In genomic region chr19:12095111-12095790, GRCh38 we compare ENCODE assay signal across 33 cellular contexts. TPM values are rescaled to one million over a fixed set of nuclear protein-coding genes. Genes with fewer than 3 reads are reported as not detected.
A peak's percentile ranks its signal among the peaks of the same experiment; 100 is the strongest.
DNase-seq lines count a peak whose midpoint lies in the region; ATAC-seq and TF ChIP-seq lines count a peak whose summit lies in the region.
"Had no signal": no experiment of that assay in that cellular context is flagged by ENCODE, and none has a peak within 500 bp of the region (broad histone marks: within the 10 kb centered on the region; RNA-seq: fewer than 3 reads in every experiment).

No MANE protein-coding gene starts in this region.

- H2BK5ac ChIP-seq in IMR-90 (ENCODE audit: low read depth, low read length, poor library complexity, severe bottlenecking), result peak overlapping the region; percentile 30

- H3K27me3 ChIP-seq in IMR-90 (ENCODE audit: control insufficient read depth, insufficient read depth, low read length), result no peaks in the 10 kb centered on the region
- H3K27me3 ChIP-seq: breast epithelium, tibial nerve had no signal

- dilution Hi-C loops in IMR-90 (cut with HindIII; ENCODE audit: low sequenced_read_pairs, unreplicated experiment), result no loop called here

- no peak overlapping the region for H4K5ac ChIP-seq in IMR-90 (ENCODE audit: low read depth, low read length)

- no peaks in the 10 kb centered on the region for H4K20me1 ChIP-seq in IMR-90 (ENCODE audit: insufficient read depth, low read length)

- H3K9ac ChIP-seq in IMR-90 (ENCODE audit: low read depth, low read length), result no peak overlapping the region

- no peak overlapping the region for H3K14ac ChIP-seq in IMR-90 (replicated peaks; ENCODE audit: low read depth, low read length)

- no peak overlapping the region for H3K56ac ChIP-seq in IMR-90 (ENCODE audit: extremely low read depth, insufficient read depth, low read length)

- H4K8ac ChIP-seq in IMR-90 (ENCODE audit: low read depth in 2 of 2, low read length in 2 of 2), result no peak overlapping the region

- no peak overlapping the region for H3K27ac ChIP-seq in IMR-90 (ENCODE audit: insufficient read depth, low read length)
- H3K27ac ChIP-seq: A549, breast epithelium, coronary artery, HL-60, SK-N-MC, tibial nerve had no signal

- 0 out of 2 replicates have a peak, but pooled peaks cover 2% of the 10 kb centered on the region for H3K4me1 ChIP-seq in IMR-90 (ENCODE audit: control insufficient read depth, insufficient read depth, low read length)
- H3K4me1 ChIP-seq: A549, breast epithelium had no signal

- H3K4ac ChIP-seq in IMR-90 (ENCODE audit: low read depth, low read length), result no peak overlapping the region

- no CpG with 5 or more reads among the region's 4 CpGs for WGBS in IMR-90 (ENCODE audit: extremely low coverage in 2 of 2, insufficient read length in 1 of 2), 2 experiments

- intact Hi-C loops in IMR-90 (cut with micrococcal nuclease), result no loop called here

- no peak overlapping the region for H2AK9ac ChIP-seq in IMR-90 (replicated peaks; ENCODE audit: low read depth, low read length, poor library complexity)

- POLR2A ChIA-PET in IMR-90 (lab: Charles Lee; ENCODE audit: unreplicated experiment), result no interaction called here

- no peak for TF ChIP-seq POLR2A in IMR-90 (IDR thresholded peaks at IDR 0.05; ENCODE audit: low read depth, low read length)

- peaks cover 14 to 25% of the 10 kb centered on the region in 2 experiments for H3K79me1 ChIP-seq in IMR-90 (ENCODE audit: low read depth in 1 of 2, low read length in 2 of 2)

- H3K9me1 ChIP-seq in IMR-90 (ENCODE audit: insufficient read depth, low read length), result peaks cover 3% of the 10 kb centered on the region; the same call in 1 of the 2 replicates

- no peak overlapping the region for H4K91ac ChIP-seq in IMR-90 (ENCODE audit: insufficient read depth, low read depth, low read length)

- in situ Hi-C loops in IMR-90 (cut with MboI; ENCODE audit: low sequenced_read_pairs), result no loop called here

- no peak for TF ChIP-seq RAD21 in IMR-90 (IDR thresholded peaks at IDR 0.05; ENCODE audit: low read length)

- no peak overlapping the region for H3K18ac ChIP-seq in IMR-90 (ENCODE audit: low read depth, low read length)

- DNase-seq in AG10803 (ENCODE audit: low read depth), result peak; percentile 62
- DNase-seq in IMR-90, result peak; percentile 64
- DNase-seq in cardiac fibroblast (ENCODE audit: low read depth in 2 of 2), result peak; percentile 6 to 63
- DNase-seq in iris pigment epithelial cell (ENCODE audit: low read depth), result peak; percentile 85
- DNase-seq in NCI-H82 treated with DMSO at 0.1 percent for 48 hours (lab: John Stamatoyannopoulos, UW; ENCODE audit: unreplicated experiment), result no peak
- no peak for DNase-seq in DMS79 (lab: John Stamatoyannopoulos, UW)
- no peak for DNase-seq in NCI-H345 treated with DMSO at 0.1 percent for 48 hours (lab: John Stamatoyannopoulos, UW; ENCODE audit: unreplicated experiment)
- DNase-seq: activated CD4-positive, alpha-beta memory T cell treated with anti-CD3 and anti-CD28 coated beads, Interleukin-2, amount 10 ng/mL, durations not matched to agents 7 days and 5 days; activated CD4-positive, CD25-positive, alpha-beta regulatory T cell treated with anti-CD3 and anti-CD28 coated beads, Interleukin-2, amount 50 U/mL, for 72 hours; activated CD8-positive, alpha-beta memory T cell treated with anti-CD3 and anti-CD28 coated beads, Interleukin-2, amount 50 U/mL, for 48 hours; activated naive CD4-positive, alpha-beta T cell treated with anti-CD3 and anti-CD28 coated beads, Interleukin-2, amount 50 U/mL, for 16 hours; DMS153; effector memory CD4-positive, alpha-beta T cell; GOT3; islet precursor cell; Kasumi-1; left ventricle myocardium superior; midbrain; naive thymus-derived CD4-positive, alpha-beta T cell; NCI-H1105 treated with DMSO at 0.1 percent for 48 hours; NCI-H2029 treated with DMSO at 0.1 percent for 48 hours; NCI-H446; NCI-H774; retina; stimulated activated CD4-positive, alpha-beta T cell treated with anti-CD3 and anti-CD28 coated beads, Interleukin-2, amount 100 ng/mL, for 24 hours had no signal

- ATAC-seq in IMR-90 (ENCODE audit: low read depth), result no peak
- ATAC-seq in GM19351 (IDR thresholded peaks at IDR 0.05; ENCODE audit: unreplicated experiment), result no peak
- ATAC-seq: A549; left ventricle myocardium superior; naive thymus-derived CD4-positive, alpha-beta T cell had no signal

- H2BK20ac ChIP-seq in IMR-90 (ENCODE audit: low read depth, low read length), result no peak overlapping the region

- no peak overlapping the region for H3K4me2 ChIP-seq in IMR-90 (ENCODE audit: low read depth, low read length)
- H3K4me2 ChIP-seq: A549 had no signal

- no peak overlapping the region for H2AFZ ChIP-seq in IMR-90 (replicated peaks; ENCODE audit: low read length, poor library complexity)

- H2BK120ac ChIP-seq in IMR-90 (ENCODE audit: low read depth, low read length), result no peak overlapping the region

- no peak overlapping the region for H2BK15ac ChIP-seq in IMR-90 (ENCODE audit: low read depth, low read length)

- CTCF ChIA-PET in IMR-90 (lab: Yijun Ruan, JAX), result no interaction called here

- BruUV-seq in IMR-90 (replicated peaks; lab: Mats Ljungman, UMichigan), result no TSS peak

- H3K23ac ChIP-seq in IMR-90 (ENCODE audit: low read depth, low read length), result no peak overlapping the region

- TF ChIP-seq CTCF in AG10803 (conservative IDR thresholded peaks at IDR 0.05; ENCODE audit: low read length), result no peak
- no peak for TF ChIP-seq CTCF in IMR-90 (conservative IDR thresholded peaks at IDR 0.05; ENCODE audit: low read depth, low read length)
- TF ChIP-seq CTCF in cardiac fibroblast (IDR thresholded peaks at IDR 0.05; ENCODE audit: low read depth, low read length), result no peak

- 0 out of 2 replicates have a peak, but pooled peaks cover 3% of the 10 kb centered on the region for H3K36me3 ChIP-seq in IMR-90 (ENCODE audit: control insufficient read depth, insufficient read depth, low read length)
- H3K36me3 ChIP-seq: breast epithelium had no signal

- H2AK5ac ChIP-seq in IMR-90 (ENCODE audit: low read depth, low read length), result no peak overlapping the region

- H3K9me3 ChIP-seq in IMR-90 (ENCODE audit: control insufficient read depth, insufficient read depth, low read length), result peaks cover 5% of the 10 kb centered on the region; the same call in 1 of the 2 replicates
- H3K9me3 ChIP-seq: tibial nerve had no signal

- H3K4me3 ChIP-seq in AG10803 (ENCODE audit: low read length) (no peak overlapping the region), IMR-90 (ENCODE audit: insufficient read depth, low read depth, low read length) (no peak overlapping the region), cardiac fibroblast (replicated peaks in 1 of 2; ENCODE audit: low read depth in 2 of 2, low read length in 2 of 2) (no peak overlapping the region)
- H3K4me3 ChIP-seq: A549, breast epithelium, coronary artery, SK-N-MC, tibial nerve had no signal

TF ChIP-seq in IMR-90, 13 proteins besides CTCF, POLR2A, EP300 and RAD21:
- TF ChIP-seq RCOR1 (IDR thresholded peaks at IDR 0.05; ENCODE audit: insufficient replicate concordance, low read length) (no peak), CEBPB (IDR thresholded peaks at IDR 0.05; ENCODE audit: low read depth, low read length) (peak; percentile 82), BHLHE40 (IDR thresholded peaks at IDR 0.05; ENCODE audit: low read depth, low read length) (no peak)

RNA-seq across cellular contexts. Expression of gene ZNF844, which starts 30.7 kb away (rescaled TPM):
- 8.1 and 12.0 TPM in 2 replicates for total RNA-seq in IMR-90 (2012; rRNA removed)
- polyA plus RNA-seq in IMR-90 (2012; rRNA removed), result 1.2 and 1.6 TPM in 2 replicates
- polyA plus RNA-seq in IMR-90 (2012; cell fraction: cytosol; rRNA removed), result 0.38 and 0.53 TPM in 2 replicates
- polyA plus RNA-seq in IMR-90 (2012; cell fraction: nucleus; rRNA removed; ENCODE audit: low replicate concordance), result 0.44 and 2.7 TPM in 2 replicates
- polyA plus RNA-seq: A549 had no signal

RNA-seq across cellular contexts. Expression of gene ZNF878, which starts 42.5 kb away (rescaled TPM):
- 0.28 and 0.36 TPM in 2 replicates for total RNA-seq in IMR-90 (2012; rRNA removed)
- 0.05 and 0.07 TPM in 2 replicates for polyA plus RNA-seq in IMR-90 (2012; rRNA removed)
- polyA plus RNA-seq in IMR-90 (2012; cell fraction: cytosol; rRNA removed), result not detected in 2 replicates
- polyA plus RNA-seq in IMR-90 (2012; cell fraction: nucleus; rRNA removed; ENCODE audit: low replicate concordance), result 0.10 TPM in 1 of 2 replicates, not detected in the other
- total RNA-seq: naive thymus-derived CD4-positive, alpha-beta T cell had no signal
- polyA plus RNA-seq: A549; BJ; naive thymus-derived CD4-positive, alpha-beta T cell had no signal

RNA-seq across cellular contexts. Expression of gene ZNF20, which starts 44.9 kb away (rescaled TPM):
- 7.8 and 7.9 TPM in 2 replicates for total RNA-seq in IMR-90 (2012; rRNA removed)
- 1.8 and 2.1 TPM in 2 replicates for polyA plus RNA-seq in IMR-90 (2012; rRNA removed)
- 0.41 and 0.71 TPM in 2 replicates for polyA plus RNA-seq in IMR-90 (2012; cell fraction: cytosol; rRNA removed)
- 1.1 and 2.3 TPM in 2 replicates for polyA plus RNA-seq in IMR-90 (2012; cell fraction: nucleus; rRNA removed; ENCODE audit: low replicate concordance)

RNA-seq across cellular contexts. Expression of gene ZNF433, which starts 59.8 kb away (rescaled TPM):
- total RNA-seq in IMR-90 (2012; rRNA removed), result 6.4 and 11.1 TPM in 2 replicates
- polyA plus RNA-seq in IMR-90 (2012; rRNA removed), result 2.6 and 3.5 TPM in 2 replicates
- polyA plus RNA-seq in IMR-90 (2012; cell fraction: cytosol; rRNA removed), result 1.4 and 2.9 TPM in 2 replicates
- 1.0 and 7.2 TPM in 2 replicates for polyA plus RNA-seq in IMR-90 (2012; cell fraction: nucleus; rRNA removed; ENCODE audit: low replicate concordance)
- polyA plus RNA-seq: A549 had no signal

Comparison
In these comparisons a context has a peak if more than half of its experiments do, and no peak if none do; other contexts are left out.
1. DNase-seq: peak in AG10803 (single experiment), IMR-90 (single experiment), cardiac fibroblast (2 of 2) and iris pigment epithelial cell (single experiment); none in NCI-H82 treated with DMSO at 0.1 percent for 48 hours (single experiment), DMS79 (single experiment) and NCI-H345 treated with DMSO at 0.1 percent for 48 hours (single experiment).